Comparison of ENCODE assay signal across 16 cellular contexts in genomic region chr1:180674603-180675530, GRCh38. TPM values are rescaled to one million over a fixed set of nuclear protein-coding genes. Genes with fewer than 3 reads are reported as not detected.
DNase-seq lines count a peak whose midpoint lies in the region; FAIRE-seq and TF ChIP-seq lines count a peak whose summit lies in the region.
"Had no signal": no experiment of that assay in that cellular context is flagged by ENCODE, and none has a peak within 500 bp of the region (broad histone marks: within the 10 kb centered on the region; RNA-seq: fewer than 3 reads in every experiment).

No MANE protein-coding gene starts in this region.

- no peak for TF ChIP-seq CTCF in MCF 10A (IDR thresholded peaks at IDR 0.05; ENCODE audit: unreplicated experiment)
- TF ChIP-seq CTCF in breast epithelium (IDR thresholded peaks at IDR 0.05) = no peak

- peak overlapping the region; percentile 55 for H3K27ac Mint-ChIP-seq in MCF 10A (ENCODE audit: low read depth, unreplicated experiment)
- H3K27ac Mint-ChIP-seq: activated CD4-positive, alpha-beta memory T cell treated with anti-CD3 and anti-CD28 coated beads, Interleukin-2, amount 10 ng/mL, durations not matched to agents 7 days and 5 days had no signal

- BruUV-seq in MCF 10A (replicated peaks; lab: Mats Ljungman, UMichigan) = no TSS peak

- no peak overlapping the region for H3K9ac ChIP-seq in adipocyte (ENCODE audit: low read length)

- H3K4me1 ChIP-seq in breast epithelium (no peaks in the 10 kb centered on the region), adipocyte (ENCODE audit: control insufficient read depth, insufficient read depth, low read length) (no peaks in the 10 kb centered on the region)

- POLR2A ChIA-PET in MCF 10A (lab: Yijun Ruan, JAX) = interaction anchor here (0.6 to 1.2 kb wide), 5 partner anchors 15 to 176 kb away, joined by 3 read pairs; no protein-coding TSS in a partner anchor

- peaks cover 16% of the 10 kb centered on the region for H3K4me1 Mint-ChIP-seq in MCF 10A (ENCODE audit: insufficient read depth, unreplicated experiment)

- no peak for FAIRE-seq in GM19239 (lab: Jason Lieb, UNC)

- no peaks in the 10 kb centered on the region for H3K36me3 ChIP-seq in breast epithelium
- H3K36me3 ChIP-seq in adipocyte (ENCODE audit: control insufficient read depth, insufficient read depth, low read length, severe bottlenecking) = no peaks in the 10 kb centered on the region
- no peaks in the 10 kb centered on the region; the same call in 1 of the 2 replicates for H3K36me3 ChIP-seq in MG63

- H3K4me3 Mint-ChIP-seq in MCF 10A (ENCODE audit: unreplicated experiment) = no peak overlapping the region
- H3K4me3 Mint-ChIP-seq: activated CD4-positive, alpha-beta memory T cell treated with anti-CD3 and anti-CD28 coated beads, Interleukin-2, amount 10 ng/mL, durations not matched to agents 7 days and 5 days had no signal

- CTCF ChIA-PET in MCF 10A (lab: Yijun Ruan, JAX) = interaction anchor here (0.5 to 1.1 kb wide), 7 partner anchors 13 to 748 kb away, joined by 3 to 7 read pairs (median 3); no protein-coding TSS in a partner anchor

- intact Hi-C loops in MCF 10A (cut with micrococcal nuclease) = no loop called here
- intact Hi-C loops in breast epithelium (cut with DNase I; ENCODE audit: low total_unique reads) = no loop called here

- H3K36me3 Mint-ChIP-seq in MCF 10A (ENCODE audit: insufficient read depth, unreplicated experiment) = no peaks in the 10 kb centered on the region

- H3K27me3 Mint-ChIP-seq in MCF 10A (ENCODE audit: insufficient read depth, unreplicated experiment) = no peaks in the 10 kb centered on the region
- H3K27me3 Mint-ChIP-seq: activated CD4-positive, alpha-beta memory T cell treated with anti-CD3 and anti-CD28 coated beads, Interleukin-2, amount 10 ng/mL, durations not matched to agents 7 days and 5 days had no signal

- H3K9me3 ChIP-seq in breast epithelium (peaks cover 5 to 18% of the 10 kb centered on the region in 2 donors), adipocyte (ENCODE audit: control insufficient read depth, low read length) (peaks cover 14% of the 10 kb centered on the region), MG63 (peaks cover 19% of the 10 kb centered on the region; the same call in 1 of the 2 replicates)

- H3K4me3 ChIP-seq in breast epithelium (no peak overlapping the region), adipocyte (ENCODE audit: low read length) (no peak overlapping the region), MG63 (no peak overlapping the region)

- H3K27ac ChIP-seq in breast epithelium = no peak overlapping the region

- H3K27me3 ChIP-seq in breast epithelium (no peaks in the 10 kb centered on the region), adipocyte (replicated peaks; ENCODE audit: control insufficient read depth, insufficient read depth, low read length) (no peaks in the 10 kb centered on the region), MG63 (no peaks in the 10 kb centered on the region)

- peaks cover 20% of the 10 kb centered on the region for H3K9me3 Mint-ChIP-seq in MCF 10A (ENCODE audit: unreplicated experiment)

- TF ChIP-seq POLR2A in breast epithelium (IDR thresholded peaks at IDR 0.05) = no peak

- DNase-seq in MCF 10A (ENCODE audit: unreplicated experiment) = peak; percentile 10
- DNase-seq in breast epithelium (ENCODE audit: low spot score in 2 of 2) = no peak
- peak; percentile 48 for DNase-seq in adipocyte (ENCODE audit: low read depth)
- DNase-seq in fibroblast of gingiva (ENCODE audit: low read depth) = peak; percentile 51
- DNase-seq in renal cortical epithelial cell (ENCODE audit: low read depth) = peak; percentile 13
- no peak for DNase-seq in MG63
- DNase-seq in GM19239 (ENCODE audit: insufficient read length, low spot score) = no peak
- DNase-seq in NCI-H146 treated with DMSO at 0.1 percent for 48 hours (lab: John Stamatoyannopoulos, UW; ENCODE audit: unreplicated experiment) = no peak
- DNase-seq: ACHN; activated CD4-positive, alpha-beta memory T cell treated with anti-CD3 and anti-CD28 coated beads, Interleukin-2, amount 10 ng/mL, durations not matched to agents 7 days and 5 days; cortex of kidney; GDM1; KG1; NCI-H1436 treated with DMSO at 0.1 percent for 48 hours; NCI-H446 treated with DMSO at 0.1 percent for 48 hours; stimulated activated naive CD8-positive, alpha-beta T cell treated with anti-CD3 and anti-CD28 coated beads, Interleukin-15, Interleukin-2, amounts not matched to agents 100 U/mL and 50 U/mL, for 24 hours had no signal

RNA-seq across cellular contexts. Expression of gene XPR1, which starts 43.0 kb away (rescaled TPM):
- total RNA-seq in MCF 10A (2022) (38.6 and 39.7 TPM in 2 replicates), breast epithelium (10 to 100 TPM; 19.0 to 49.5 (median 35.7) TPM), renal cortical epithelial cell (35.4 and 53.6 TPM in 2 replicates)
- 12.8 and 15.4 TPM in 2 replicates for total RNA-seq in MG63 (2014; rRNA removed; shearing (Covaris generic); ENCODE audit: low replicate concordance)

Comparison
In these comparisons a context has a peak if more than half of its experiments do, and no peak if none do; other contexts are left out.
1. DNase-seq: peak in MCF 10A (single experiment), adipocyte (single experiment), fibroblast of gingiva (single experiment) and renal cortical epithelial cell (single experiment); none in breast epithelium (0 of 2), MG63 (single experiment), GM19239 (single experiment) and NCI-H146 treated with DMSO at 0.1 percent for 48 hours (single experiment).